ENCODE assay signal across 14 cellular contexts in the genomic region with DNA sequence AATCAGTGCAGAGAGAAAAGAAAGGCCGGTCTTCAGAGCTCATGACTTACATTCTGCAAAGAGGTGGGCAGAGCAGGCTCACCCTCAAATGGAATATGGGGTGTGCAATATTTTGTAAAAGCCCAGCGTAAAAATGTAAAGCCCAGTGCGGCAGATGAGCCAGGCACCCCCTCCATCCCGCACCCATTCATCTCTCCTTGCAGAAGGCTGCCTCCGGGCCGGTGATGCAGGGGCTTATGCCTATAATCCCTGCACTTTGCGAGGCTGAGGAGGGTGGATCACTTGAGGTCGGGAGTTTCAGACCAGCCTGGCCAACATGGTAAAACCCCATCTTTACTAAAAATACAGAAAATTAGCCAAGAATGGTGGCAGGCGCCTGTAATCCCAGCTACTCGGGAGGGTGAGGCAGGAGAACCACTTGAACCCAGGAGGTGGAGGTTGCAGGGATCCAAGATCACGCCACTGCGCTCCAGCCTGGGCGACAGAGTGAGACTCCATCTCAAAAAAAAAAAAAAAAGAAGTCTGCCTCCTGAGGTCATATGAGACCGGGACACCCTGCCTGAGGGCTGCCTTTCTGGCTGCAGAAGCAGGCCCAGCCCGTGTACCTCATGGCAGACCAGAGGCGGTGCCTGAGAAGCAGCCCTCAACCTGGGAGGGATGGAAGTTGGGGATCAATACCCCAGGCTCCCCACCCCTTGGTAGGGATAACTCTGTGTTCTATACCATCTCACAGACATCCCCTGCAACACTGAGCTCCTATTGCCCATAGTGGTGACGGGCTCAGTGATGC. TPM values are rescaled to one million over a fixed set of nuclear protein-coding genes. Genes with fewer than 3 reads are reported as not detected.
DNase-seq lines count a peak whose midpoint lies in the region; ATAC-seq lines count a peak whose summit lies in the region.
"Had no signal": no experiment of that assay in that cellular context is flagged by ENCODE, and none has a peak within 500 bp of the region (broad histone marks: within the 10 kb centered on the region; RNA-seq: fewer than 3 reads in every experiment).

No MANE protein-coding gene starts in this region.

- POLR2A ChIA-PET in activated CD4-positive, alpha-beta memory T cell treated with anti-CD3 and anti-CD28 coated beads for 36 hours (lab: Charles Lee): no interaction called here

- H3K79me1 ChIP-seq in trophoblast cell (ENCODE audit: low read length): no peaks in the 10 kb centered on the region

- no peaks in the 10 kb centered on the region for H3K27me3 ChIP-seq in trophoblast cell (ENCODE audit: insufficient read depth, low read length)
- H3K27me3 ChIP-seq: BLaER1 had no signal

- H2BK5ac ChIP-seq in trophoblast cell (ENCODE audit: low read depth, low read length, poor library complexity): no peak overlapping the region

- no peak overlapping the region for H3K18ac ChIP-seq in trophoblast cell (ENCODE audit: low read length)

- H3K79me2 ChIP-seq in trophoblast cell (ENCODE audit: control insufficient read depth, insufficient read depth, low read length, poor library complexity): no peaks in the 10 kb centered on the region

- CTCF ChIA-PET in activated CD4-positive, alpha-beta memory T cell treated with anti-CD3 and anti-CD28 coated beads for 36 hours (lab: Charles Lee): no interaction called here

- WGBS in trophoblast cell (ENCODE audit: extremely low coverage, insufficient coverage, insufficient read length): no CpG with 5 or more reads among the region's 17 CpGs

- peaks cover 6% of the 10 kb centered on the region for H3K27me3 Mint-ChIP-seq in activated CD4-positive, alpha-beta memory T cell treated with anti-CD3 and anti-CD28 coated beads for 36 hours

- H2BK12ac ChIP-seq in trophoblast cell (ENCODE audit: low read length): no peak overlapping the region

- H3K14ac ChIP-seq in trophoblast cell (ENCODE audit: low read length): no peak overlapping the region

- H2AK5ac ChIP-seq in trophoblast cell (ENCODE audit: low read length): no peak overlapping the region

- DNase-seq in NCI-H82 (lab: John Stamatoyannopoulos, UW) (peak; percentile 23), NCI-H82 treated with DMSO at 0.1 percent for 48 hours (lab: John Stamatoyannopoulos, UW; ENCODE audit: unreplicated experiment) (no peak), left colon (no peak), trophoblast cell (no peak)
- no peak for DNase-seq in activated CD4-positive, alpha-beta memory T cell treated with anti-CD3 and anti-CD28 coated beads for 36 hours
- DNase-seq: AML-193; CD8-positive, alpha-beta memory T cell; GF-D8; H7 had no signal

- ATAC-seq in left colon (peak; percentile 10), GM21390 (IDR thresholded peaks at IDR 0.05; ENCODE audit: unreplicated experiment) (no peak), HG03354 (IDR thresholded peaks at IDR 0.05; ENCODE audit: poor library complexity, severe bottlenecking, unreplicated experiment) (no peak)

- H3K36me3 ChIP-seq in trophoblast cell (ENCODE audit: control insufficient read depth in 1 of 2, insufficient read depth in 2 of 2, low read length in 2 of 2): no peaks in the 10 kb centered on the region
- H3K36me3 ChIP-seq: BLaER1 had no signal

- intact Hi-C loops in left colon (cut with DNase I, micrococcal nuclease): no loop called here
- intact Hi-C loops in activated CD4-positive, alpha-beta memory T cell treated with anti-CD3 and anti-CD28 coated beads for 36 hours (cut with micrococcal nuclease): no loop called here

- no peak overlapping the region for H3K4ac ChIP-seq in trophoblast cell (ENCODE audit: low read depth, low read length)

- no peaks in the 10 kb centered on the region for H3K4me1 Mint-ChIP-seq in activated CD4-positive, alpha-beta memory T cell treated with anti-CD3 and anti-CD28 coated beads for 36 hours (ENCODE audit: low read depth)
- H3K4me1 Mint-ChIP-seq: CD8-positive, alpha-beta memory T cell had no signal

- no peaks in the 10 kb centered on the region for H3K36me3 Mint-ChIP-seq in activated CD4-positive, alpha-beta memory T cell treated with anti-CD3 and anti-CD28 coated beads for 36 hours
- H3K36me3 Mint-ChIP-seq: CD8-positive, alpha-beta memory T cell had no signal

- H4K8ac ChIP-seq in trophoblast cell (ENCODE audit: low read depth, low read length): no peak overlapping the region

- no peak overlapping the region for H4K91ac ChIP-seq in trophoblast cell (ENCODE audit: low read depth, low read length)

- peaks cover 2% of the 10 kb centered on the region for H3K9me3 ChIP-seq in trophoblast cell (ENCODE audit: insufficient read depth, low read depth, low read length)
- H3K9me3 ChIP-seq: BLaER1, Caco-2 had no signal

- no peak overlapping the region for H4K12ac ChIP-seq in trophoblast cell (ENCODE audit: low read depth, low read length)

- H3K4me3 ChIP-seq in trophoblast cell (ENCODE audit: low read depth, low read length): no peak overlapping the region
- H3K4me3 ChIP-seq: BLaER1 had no signal

- H3K27ac ChIP-seq in trophoblast cell (ENCODE audit: low read depth, low read length): no peak overlapping the region
- H3K27ac ChIP-seq: 22Rv1, BLaER1 had no signal

- H2BK120ac ChIP-seq in trophoblast cell (ENCODE audit: insufficient read depth, low read length, poor library complexity): no peak overlapping the region

- H2AFZ ChIP-seq in trophoblast cell (ENCODE audit: insufficient read depth, low read length, poor library complexity): no peak overlapping the region

- H3K9ac ChIP-seq in trophoblast cell (ENCODE audit: low read length): peak overlapping the region; percentile 9
- H3K9ac ChIP-seq: BLaER1 had no signal

- no peak overlapping the region for H3K4me3 Mint-ChIP-seq in activated CD4-positive, alpha-beta memory T cell treated with anti-CD3 and anti-CD28 coated beads for 36 hours
- H3K4me3 Mint-ChIP-seq: CD8-positive, alpha-beta memory T cell had no signal

- no peaks in the 10 kb centered on the region for H3K9me3 Mint-ChIP-seq in activated CD4-positive, alpha-beta memory T cell treated with anti-CD3 and anti-CD28 coated beads for 36 hours
- H3K9me3 Mint-ChIP-seq: CD8-positive, alpha-beta memory T cell had no signal

- H3K23ac ChIP-seq in trophoblast cell (ENCODE audit: low read length): no peak overlapping the region

- no peak overlapping the region for H3K27ac Mint-ChIP-seq in activated CD4-positive, alpha-beta memory T cell treated with anti-CD3 and anti-CD28 coated beads for 36 hours
- H3K27ac Mint-ChIP-seq: CD8-positive, alpha-beta memory T cell had no signal

- no peak overlapping the region for H3K4me2 ChIP-seq in trophoblast cell (ENCODE audit: low read length)
- H3K4me2 ChIP-seq: BLaER1 had no signal

- no peaks in the 10 kb centered on the region for H3K4me1 ChIP-seq in trophoblast cell (ENCODE audit: control insufficient read depth in 1 of 2, insufficient read depth in 2 of 2, low read length in 2 of 2)

RNA-seq across cellular contexts. Expression of gene ATP2C2, which starts 17.5 kb away (rescaled TPM):
- 100 to 1,000 TPM; 188 to 253 TPM for total RNA-seq in left colon
- 10.4 and 10.8 TPM in 2 replicates for polyA plus RNA-seq in trophoblast cell (2013)
- total RNA-seq in activated CD4-positive, alpha-beta memory T cell treated with anti-CD3 and anti-CD28 coated beads for 36 hours: not detected
- total RNA-seq: CD8-positive, alpha-beta memory T cell had no signal
- polyA plus RNA-seq: CD8-positive, alpha-beta memory T cell had no signal

RNA-seq across cellular contexts. Expression of gene WFDC1, which starts 56.1 kb away (rescaled TPM):
- 10 to 100 TPM in 1 of 2 donors, 1 to 10 TPM in 1; 4.3 to 12.3 TPM for total RNA-seq in left colon
- 0.29 and 0.42 TPM in 2 replicates for polyA plus RNA-seq in trophoblast cell (2013)
- not detected for total RNA-seq in activated CD4-positive, alpha-beta memory T cell treated with anti-CD3 and anti-CD28 coated beads for 36 hours
- total RNA-seq: Caco-2; CD8-positive, alpha-beta memory T cell had no signal
- polyA plus RNA-seq: CD8-positive, alpha-beta memory T cell had no signal

Comparison
In these comparisons a context has a peak if more than half of its experiments do, and no peak if none do; other contexts are left out.
1. RNA of gene ATP2C2, which starts 17.5 kb away (total RNA-seq): 188 to 253 TPM in left colon; not detected in activated CD4-positive, alpha-beta memory T cell treated with anti-CD3 and anti-CD28 coated beads for 36 hours; every median in the first group is over 100 times any median in the second.
2. RNA of gene WFDC1, which starts 56.1 kb away (total RNA-seq): 4.3 to 12.3 TPM in left colon; not detected in activated CD4-positive, alpha-beta memory T cell treated with anti-CD3 and anti-CD28 coated beads for 36 hours; every median in the first group is over 4 times any median in the second.